Comparison of ENCODE assay signal across 1 cellular context in genomic region chr7:16753102-16753931, GRCh38.
TF ChIP-seq lines count a peak whose summit lies in the region.

Gene TSPAN13, plus strand, starts transcription at chr7:16753755. Its CDS starts 213 bp downstream, at chr7:16753968.

TF ChIP-seq in HepG2, 621 proteins besides CTCF, POLR2A, EP300 and RAD21 (continued from another document and continues in another):
- TF ChIP-seq MYC (CRISPR knock-in tag; IDR thresholded peaks at IDR 0.05; ENCODE audit: borderline replicate concordance), result peak; percentile 10; the same call in 1 of the 2 replicates
- no peak for TF ChIP-seq MBD4 (IDR thresholded peaks at IDR 0.05; ENCODE audit: borderline replicate concordance, low read length)
- TF ChIP-seq FOXO4 (CRISPR knock-in tag; conservative IDR thresholded peaks at IDR 0.05), result 0 out of 2 replicates have a peak, but pooled peaks have one; percentile 56
- TF ChIP-seq SMC3 (IDR thresholded peaks at IDR 0.05; ENCODE audit: low read length), result no peak
- TF ChIP-seq MAZ (IDR thresholded peaks at IDR 0.05; ENCODE audit: borderline replicate concordance, low read depth, low read length), result peak; percentile 47; the same call in 1 of the 2 replicates
- TF ChIP-seq MAZ (CRISPR knock-in tag; IDR thresholded peaks at IDR 0.05; ENCODE audit: low read depth), result 0 out of 2 replicates have a peak, but pooled peaks have one; percentile 15
- no peak for TF ChIP-seq MXD4 (CRISPR knock-in tag; IDR thresholded peaks at IDR 0.05)
- TF ChIP-seq SAFB2 (CRISPR knock-in tag; IDR thresholded peaks at IDR 0.05; ENCODE audit: borderline replicate concordance, low read depth), result peak; percentile 78; the same call in 1 of the 2 replicates
- TF ChIP-seq ZBTB34 (CRISPR knock-in tag; IDR thresholded peaks at IDR 0.05), result no peak
- TF ChIP-seq ZNF569 (CRISPR knock-in tag; IDR thresholded peaks at IDR 0.05; ENCODE audit: borderline replicate concordance), result no peak
- TF ChIP-seq ZNF180 (CRISPR knock-in tag; IDR thresholded peaks at IDR 0.05; ENCODE audit: borderline replicate concordance, low read depth), result no peak
- TF ChIP-seq ZNF609 (CRISPR knock-in tag; IDR thresholded peaks at IDR 0.05; ENCODE audit: borderline replicate concordance), result no peak
- no peak for TF ChIP-seq ZNF615 (CRISPR knock-in tag; IDR thresholded peaks at IDR 0.05; ENCODE audit: borderline replicate concordance)
- no peak for TF ChIP-seq GRHL1 (CRISPR knock-in tag; conservative IDR thresholded peaks at IDR 0.05)
- TF ChIP-seq ZNF12 (CRISPR knock-in tag; IDR thresholded peaks at IDR 0.05), result no peak
- peak; percentile 31; the same call in 1 of the 2 replicates for TF ChIP-seq GABPB1 (CRISPR knock-in tag; IDR thresholded peaks at IDR 0.05)
- TF ChIP-seq TGIF2 (CRISPR knock-in tag; IDR thresholded peaks at IDR 0.05), result 0 out of 2 replicates have a peak, but pooled peaks have one; percentile 42
- TF ChIP-seq CCDC6 (CRISPR knock-in tag; IDR thresholded peaks at IDR 0.05), result no peak
- no peak for TF ChIP-seq ATM (IDR thresholded peaks at IDR 0.05; ENCODE audit: borderline replicate concordance)
- peak; percentile 12; the same call in 1 of the 2 replicates for TF ChIP-seq TFAP4 (IDR thresholded peaks at IDR 0.05; ENCODE audit: borderline replicate concordance, low read depth)
- no peak for TF ChIP-seq ZNF225 (CRISPR knock-in tag; IDR thresholded peaks at IDR 0.05)
- TF ChIP-seq RARA (CRISPR knock-in tag; IDR thresholded peaks at IDR 0.05), result peak; percentile 49; the same call in 1 of the 2 replicates
- TF ChIP-seq HOXD1 (CRISPR knock-in tag; IDR thresholded peaks at IDR 0.05), result peak; percentile 33; the same call in 1 of the 2 replicates
- TF ChIP-seq DMTF1 (CRISPR knock-in tag; IDR thresholded peaks at IDR 0.05), result no peak
- peak; percentile 52; the same call in 1 of the 2 replicates for TF ChIP-seq ATF1 (CRISPR knock-in tag; IDR thresholded peaks at IDR 0.05)
- TF ChIP-seq ZNF567 (CRISPR knock-in tag; IDR thresholded peaks at IDR 0.05; ENCODE audit: borderline replicate concordance), result 0 out of 2 replicates have a peak, but pooled peaks have one; percentile 8
- TF ChIP-seq HOMEZ (CRISPR knock-in tag; IDR thresholded peaks at IDR 0.05; ENCODE audit: low read depth), result peak; percentile 48; the same call in 1 of the 2 replicates
- peak; percentile 47; the same call in 1 of the 2 replicates for TF ChIP-seq RBFOX2 (IDR thresholded peaks at IDR 0.05; ENCODE audit: low read depth, low read length)
- TF ChIP-seq ZSCAN9 (CRISPR knock-in tag; IDR thresholded peaks at IDR 0.05; ENCODE audit: borderline replicate concordance), result no peak
- TF ChIP-seq DR1 (CRISPR knock-in tag; IDR thresholded peaks at IDR 0.05), result no peak
- TF ChIP-seq MTF2 (CRISPR knock-in tag; IDR thresholded peaks at IDR 0.05; ENCODE audit: borderline replicate concordance), result peak; percentile 90; the same call in 1 of the 2 replicates
- TF ChIP-seq E2F5 (CRISPR knock-in tag; conservative IDR thresholded peaks at IDR 0.05), result no peak
- no peak for TF ChIP-seq HNRNPL (IDR thresholded peaks at IDR 0.05; ENCODE audit: low read depth, low read length)
- TF ChIP-seq ZGPAT (CRISPR knock-in tag; IDR thresholded peaks at IDR 0.05), result no peak; the same call in 1 of the 2 replicates
- TF ChIP-seq CHCHD3 (CRISPR knock-in tag; IDR thresholded peaks at IDR 0.05), result no peak
- 0 out of 2 replicates have a peak, but pooled peaks have one; percentile 32 for TF ChIP-seq RNF2 (conservative IDR thresholded peaks at IDR 0.05; ENCODE audit: low read depth)
- TF ChIP-seq RCOR2 (CRISPR knock-in tag; IDR thresholded peaks at IDR 0.05), result no peak
- no peak for TF ChIP-seq ZMAT5 (CRISPR knock-in tag; IDR thresholded peaks at IDR 0.05; ENCODE audit: borderline replicate concordance, low read depth)
